9 cellular contexts compared by ENCODE assay signal in genomic region chr5:60789541-60789940, GRCh38. TPM values are rescaled to one million over a fixed set of nuclear protein-coding genes. Genes with fewer than 3 reads are reported as not detected.
"Had no signal": no experiment of that assay in that cellular context is flagged by ENCODE, and none has a peak within 500 bp of the region (broad histone marks: within the 10 kb centered on the region; RNA-seq: fewer than 3 reads in every experiment).

No MANE protein-coding gene starts in this region.

- DNase-seq: H9, HCEC 1CT, IMR-90, KG1 had no signal

- FAIRE-seq: H1, H54, HTR-8/SVneo, K562 had no signal

- ATAC-seq: GM23338, K562 had no signal

- H3K4me2 ChIP-seq: GM23338 had no signal

- H2AFZ ChIP-seq: GM23338 had no signal

- H3K4me3 ChIP-seq: GM23338, K562 had no signal

- H3K9me3 Mint-ChIP-seq: GM23338, H9 had no signal

- H3K27ac Mint-ChIP-seq: GM23338, H9 had no signal

- H3K4me3 Mint-ChIP-seq: GM23338, H9 had no signal

RNA-seq across cellular contexts. Expression of gene ELOVL7, which starts 54.5 kb away (rescaled TPM):
- polyA plus RNA-seq: IMR-90 had no signal
